11 cellular contexts compared by ENCODE assay signal in genomic region chr15:74245342-74245931, GRCh38. TPM values are rescaled to one million over a fixed set of nuclear protein-coding genes. Genes with fewer than 3 reads are reported as not detected.
DNase-seq lines count a peak whose midpoint lies in the region; ATAC-seq and TF ChIP-seq lines count a peak whose summit lies in the region.
"Had no signal": no experiment of that assay in that cellular context is flagged by ENCODE, and none has a peak within 500 bp of the region (broad histone marks: within the 10 kb centered on the region; RNA-seq: fewer than 3 reads in every experiment).

No MANE protein-coding gene starts in this region.

- H3K4me1 ChIP-seq in iPS-15b (ENCODE audit: control insufficient read depth, insufficient read depth, low read length) (peaks cover 2% of the 10 kb centered on the region), tibial artery (peaks cover 0 to 44% (median 29%) of the 10 kb centered on the region in 4 donors)

- intact Hi-C loops in tibial artery (cut with DNase I; ENCODE audit: low total_unique reads): no loop called here

- no peaks in the 10 kb centered on the region for H3K9me3 ChIP-seq in iPS-15b (ENCODE audit: control insufficient read depth, insufficient read depth, low read length)
- no peaks in the 10 kb centered on the region for H3K9me3 ChIP-seq in tibial artery
- H3K9me3 ChIP-seq: neutrophil, upper lobe of right lung had no signal

- H3K9me3 Mint-ChIP-seq in T-cell: no peaks in the 10 kb centered on the region
- H3K9me3 Mint-ChIP-seq in effector memory CD8-positive, alpha-beta T cell: no peaks in the 10 kb centered on the region

- H3K4me3 ChIP-seq in iPS-15b (ENCODE audit: low read depth, low read length) (peak overlapping the region; percentile 35), tibial artery (peak overlapping the region in 1 of 2 donors; percentile 9)
- H3K4me3 ChIP-seq: upper lobe of right lung had no signal

- no peak overlapping the region for H3K9ac ChIP-seq in iPS-15b (ENCODE audit: low read depth, low read length)

- CTCF ChIA-PET in T-cell (lab: Charles Lee) (no interaction called here), GM10248 (lab: Yijun Ruan, JAX) (interaction anchor here (1.2 kb wide), 1 partner anchor 77 kb away, joined by 3 read pairs; no protein-coding TSS in a partner anchor)

- no peak overlapping the region for H3K27ac Mint-ChIP-seq in T-cell
- no peak overlapping the region for H3K27ac Mint-ChIP-seq in effector memory CD8-positive, alpha-beta T cell

- H3K27me3 Mint-ChIP-seq in T-cell: peaks cover 42 to 49% of the 10 kb centered on the region in 2 donors
- H3K27me3 Mint-ChIP-seq in effector memory CD8-positive, alpha-beta T cell: peaks cover 60 to 61% of the 10 kb centered on the region in 2 donors

- no peak for TF ChIP-seq CTCF in GM10248 (IDR thresholded peaks at IDR 0.05; ENCODE audit: control extremely low read depth, extremely low read depth, low read depth, missing control alignments)
- no peak for TF ChIP-seq CTCF in tibial artery (IDR thresholded peaks at IDR 0.05)

- H3K36me3 Mint-ChIP-seq in T-cell: no peaks in the 10 kb centered on the region
- H3K36me3 Mint-ChIP-seq in effector memory CD8-positive, alpha-beta T cell (ENCODE audit: insufficient read depth): no peaks in the 10 kb centered on the region

- peak; percentile 93 for DNase-seq in COLO668 (lab: John Stamatoyannopoulos, UW; ENCODE audit: unreplicated experiment)
- peak; percentile 92 for DNase-seq in NCI-H1092 treated with DMSO at 0.1 percent for 48 hours (lab: John Stamatoyannopoulos, UW)
- peak in 9 of 34 experiments; percentile 4 to 21 (median 8) for DNase-seq in T-cell
- DNase-seq in GM10248 (ENCODE audit: extremely low spot score): no peak
- DNase-seq in effector memory CD8-positive, alpha-beta T cell: no peak
- no peak for DNase-seq in tibial artery
- no peak for DNase-seq in foreskin melanocyte
- DNase-seq: upper lobe of right lung had no signal

- peak overlapping the region in 2 of 3 donors; percentile 28 to 45 for H3K4me3 Mint-ChIP-seq in T-cell
- H3K4me3 Mint-ChIP-seq in effector memory CD8-positive, alpha-beta T cell: no peak overlapping the region

- H3K27me3 ChIP-seq in iPS-15b (ENCODE audit: control insufficient read depth, insufficient read depth, low read length): peaks cover 20% of the 10 kb centered on the region
- peaks cover 0 to 13% of the 10 kb centered on the region in 2 donors for H3K27me3 ChIP-seq in tibial artery

- POLR2A ChIA-PET in T-cell (lab: Charles Lee): no interaction called here
- POLR2A ChIA-PET in GM10248 (lab: Yijun Ruan, JAX): no interaction called here

- H3K27ac ChIP-seq in tibial artery: no peak overlapping the region
- H3K27ac ChIP-seq: neutrophil, upper lobe of right lung had no signal

- H3K4me1 Mint-ChIP-seq in T-cell: peaks cover 9 to 13% (median 11%) of the 10 kb centered on the region in 3 donors
- H3K4me1 Mint-ChIP-seq in effector memory CD8-positive, alpha-beta T cell (ENCODE audit: low read depth in 2 of 2): peaks cover 6 to 9% of the 10 kb centered on the region in 2 donors

- peak in 2 of 4 experiments; percentile 32 to 53 for ATAC-seq in T-cell (replicated peaks in 1 of 4)
- no peak for ATAC-seq in effector memory CD8-positive, alpha-beta T cell (replicated peaks)
- ATAC-seq: upper lobe of right lung had no signal

- no peaks in the 10 kb centered on the region for H3K36me3 ChIP-seq in iPS-15b (ENCODE audit: control insufficient read depth, insufficient read depth, low read length)
- H3K36me3 ChIP-seq in tibial artery: no peaks in the 10 kb centered on the region
- H3K36me3 ChIP-seq: neutrophil, upper lobe of right lung had no signal

RNA-seq across cellular contexts. Expression of gene CCDC33, which starts 9.3 kb away (rescaled TPM):
- not detected for total RNA-seq in T-cell
- total RNA-seq: dermis microvascular lymphatic vessel endothelial cell, upper lobe of right lung had no signal

RNA-seq across cellular contexts. Expression of gene STRA6, which starts 42.9 kb away (rescaled TPM):
- total RNA-seq in T-cell: not detected
- total RNA-seq: upper lobe of right lung had no signal

Comparison
In these comparisons a context has a peak if more than half of its experiments do, and no peak if none do; other contexts are left out.
1. DNase-seq: peak in COLO668 (single experiment) and NCI-H1092 treated with DMSO at 0.1 percent for 48 hours (single experiment); none in GM10248 (single experiment), effector memory CD8-positive, alpha-beta T cell (0 of 3), tibial artery (0 of 2) and foreskin melanocyte (single experiment).
2. H3K4me3 Mint-ChIP-seq: peak in T-cell (2 of 3); none in effector memory CD8-positive, alpha-beta T cell (0 of 2).